Comparison of ENCODE assay signal across 22 cellular contexts in the genomic region with DNA sequence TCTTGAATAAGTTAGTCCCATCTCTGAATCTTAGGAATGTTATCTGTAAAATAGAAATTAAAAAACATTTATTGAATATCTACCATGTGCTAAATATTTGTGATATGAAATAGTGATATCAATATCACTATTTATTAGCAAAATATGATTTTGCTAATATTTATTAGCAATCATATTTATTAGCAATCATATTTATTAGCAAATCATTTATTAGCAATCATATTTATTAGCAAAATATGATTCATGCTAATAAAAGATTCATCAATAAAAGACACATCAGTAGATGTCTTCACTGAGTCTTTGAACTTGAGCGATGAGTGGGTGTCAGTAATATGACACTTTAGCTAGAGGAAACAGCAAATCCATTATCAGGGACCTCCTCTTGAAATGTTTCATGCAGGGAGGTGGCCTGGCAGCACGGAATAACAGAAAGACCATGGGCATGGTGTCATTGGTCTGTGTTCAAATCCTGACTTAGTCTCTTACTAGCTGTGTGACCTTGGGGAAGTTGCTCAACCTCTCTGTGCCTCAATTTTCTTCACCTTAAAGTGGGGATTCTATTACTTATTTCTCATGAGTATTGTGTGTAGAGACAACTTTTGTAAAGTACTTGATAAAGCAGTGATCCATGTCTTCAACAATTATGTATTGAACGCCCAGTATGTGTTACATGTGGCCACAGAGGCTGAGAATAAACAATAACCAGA.
"Had no signal": no experiment of that assay in that cellular context is flagged by ENCODE, and none has a peak within 500 bp of the region (broad histone marks: within the 10 kb centered on the region; RNA-seq: fewer than 3 reads in every experiment).

No MANE protein-coding gene starts in this region.

- FAIRE-seq: urothelium cell line had no signal

- H3K27me3 ChIP-seq: pancreas, suprapubic skin, tibial artery had no signal

- H3K4me3 ChIP-seq: left ventricle myocardium inferior, lung, mucosa of descending colon, pancreas, prostate gland, sigmoid colon, spleen, suprapubic skin, thoracic aorta, tibial artery, upper lobe of right lung had no signal

- H3K27ac ChIP-seq: left ventricle myocardium inferior, pancreas, prostate gland, sigmoid colon, spleen, suprapubic skin, thoracic aorta, tibial artery, upper lobe of right lung had no signal

- H3K9me3 ChIP-seq: left ventricle myocardium inferior, mucosa of descending colon, pancreas, prostate gland, sigmoid colon, spleen, suprapubic skin, thoracic aorta, tibial artery, upper lobe of right lung had no signal

- DNase-seq: islet precursor cell; left ventricle myocardium inferior; mucosa of descending colon; naive thymus-derived CD4-positive, alpha-beta T cell; nucleus accumbens; pancreas; posterior cingulate gyrus; right cardiac atrium; sigmoid colon; small intestine; spleen; stimulated activated CD4-positive, alpha-beta T cell treated with anti-CD3 and anti-CD28 coated beads, Interleukin-4, amount 100 ng/mL, for 24 hours; stimulated activated naive CD4-positive, alpha-beta T cell; tibial artery; trophoblast cell; upper lobe of right lung had no signal

- ATAC-seq: mucosa of descending colon; naive thymus-derived CD4-positive, alpha-beta T cell; pancreas; right cardiac atrium; stimulated activated effector memory CD8-positive, alpha-beta T cell treated with anti-CD3 and anti-CD28 coated beads, Interleukin-12 subunit alpha, Interleukin-12 subunit beta, amount 100 ng/mL, for 72 hours; upper lobe of right lung had no signal

- H3K36me3 ChIP-seq: left ventricle myocardium inferior, pancreas, prostate gland, sigmoid colon, spleen, suprapubic skin, thoracic aorta, tibial artery, upper lobe of right lung had no signal

- H3K4me1 ChIP-seq: left ventricle myocardium inferior, pancreas, prostate gland, sigmoid colon, spleen, suprapubic skin, tibial artery, upper lobe of right lung had no signal
